ENCODE assay signal across 19 cellular contexts in genomic region chr2:171579481-171579880, GRCh38. TPM values are rescaled to one million over a fixed set of nuclear protein-coding genes. Genes with fewer than 3 reads are reported as not detected.
DNase-seq lines count a peak whose midpoint lies in the region; ATAC-seq, FAIRE-seq and TF ChIP-seq lines count a peak whose summit lies in the region.
"Had no signal": no experiment of that assay in that cellular context is flagged by ENCODE, and none has a peak within 500 bp of the region (broad histone marks: within the 10 kb centered on the region; RNA-seq: fewer than 3 reads in every experiment).

No MANE protein-coding gene starts in this region.

- in situ Hi-C loops in K562 (cut with MboI), result loop anchor here (25.0 kb wide), 1 partner anchor 883 kb away; no protein-coding TSS in a partner anchor

- no peaks in the 10 kb centered on the region for H3K27me3 ChIP-seq in K562 (ENCODE audit: control insufficient read depth in 2 of 2, insufficient read depth in 2 of 2, low read length in 2 of 2)
- H3K27me3 ChIP-seq in foreskin keratinocyte, result no peaks in the 10 kb centered on the region
- no peaks in the 10 kb centered on the region for H3K27me3 ChIP-seq in CD8-positive, alpha-beta memory T cell (ENCODE audit: insufficient read depth, low read length, poor library complexity, severe bottlenecking)
- H3K27me3 ChIP-seq: Peyer's patch had no signal

- peak; percentile 40 for DNase-seq in ELR (ENCODE audit: low read depth)
- DNase-seq in HT1080 (ENCODE audit: low read depth), result peak; percentile 48
- no peak for DNase-seq in K562 (ENCODE audit: extremely low read depth in 1 of 4, low spot score in 3 of 4)
- DNase-seq in foreskin keratinocyte, result peak; percentile 65 to 84
- no peak for DNase-seq in CD8-positive, alpha-beta memory T cell
- no peak for DNase-seq in A172 (ENCODE audit: low spot score)
- DNase-seq in NCI-H510A (lab: John Stamatoyannopoulos, UW), result no peak
- DNase-seq: ACHN, AML-193, Caco-2, DMS153, NCI-H1105 treated with DMSO at 0.1 percent for 48 hours, NCI-H1694 treated with DMSO at 0.1 percent for 48 hours, NCI-H82, Peyer's patch, SIG-M5 had no signal

- no peak overlapping the region for H3K4me3 Mint-ChIP-seq in CD8-positive, alpha-beta memory T cell
- H3K4me3 Mint-ChIP-seq: CD14-positive monocyte had no signal

- no peak overlapping the region for H2AFZ ChIP-seq in K562 (ENCODE audit: low read depth, low read length)

- no peak for TF ChIP-seq EP300 in K562 (IDR thresholded peaks at IDR 0.05; ENCODE audit: low read length)

- H3K9me1 ChIP-seq in K562 (ENCODE audit: control insufficient read depth, insufficient read depth, low read length), result no peaks in the 10 kb centered on the region

- POLR2A ChIA-PET in K562 (lab: Yijun Ruan, JAX), result interaction anchor here (0.6 to 0.9 kb wide), 3 partner anchors 12 to 329 kb away, joined by 3 to 4 read pairs (median 3); no protein-coding TSS in a partner anchor
- POLR2A ChIA-PET in CD8-positive, alpha-beta memory T cell (lab: Charles Lee), result no interaction called here

- no peaks in the 10 kb centered on the region for H3K36me3 Mint-ChIP-seq in CD8-positive, alpha-beta memory T cell
- H3K36me3 Mint-ChIP-seq: CD14-positive monocyte had no signal

- 21% methylated on average over 1 of the region's 1 CpG for WGBS in K562 (ENCODE audit: insufficient coverage, low coverage, missing lambda C conversion rate)

- no peaks in the 10 kb centered on the region for H3K36me3 ChIP-seq in K562 (ENCODE audit: control insufficient read depth, insufficient read depth, low read length)
- H3K36me3 ChIP-seq in CD8-positive, alpha-beta memory T cell (ENCODE audit: insufficient read depth, low read length), result no peaks in the 10 kb centered on the region
- H3K36me3 ChIP-seq: Peyer's patch had no signal

- no peak overlapping the region for H3K4me2 ChIP-seq in K562 (ENCODE audit: insufficient read depth, low read length)

- ATAC-seq in K562 (peak; percentile 17; the same call in 2 of the 3 replicates), foreskin keratinocyte (peak; percentile 98)
- ATAC-seq: HCT116, HepG2 had no signal

- no peaks in the 10 kb centered on the region for H3K9me3 Mint-ChIP-seq in CD8-positive, alpha-beta memory T cell

- no peak for TF ChIP-seq RAD21 in K562 (CRISPR knock-in tag; conservative IDR thresholded peaks at IDR 0.05 in 1 of 2, IDR thresholded peaks at IDR 0.05 in 1 of 2)

- TF ChIP-seq POLR2A in K562 (conservative IDR thresholded peaks at IDR 0.05), result no peak

- no peaks in the 10 kb centered on the region for H3K79me2 ChIP-seq in K562 (ENCODE audit: control insufficient read depth, insufficient read depth, low read length)

- no peak overlapping the region for H3K9ac ChIP-seq in K562 (ENCODE audit: insufficient read depth in 1 of 2, low read depth in 2 of 2, low read length in 2 of 2)

- no peaks in the 10 kb centered on the region for H4K20me1 ChIP-seq in K562 (replicated peaks; ENCODE audit: control insufficient read depth, insufficient read depth, low read length)

- peaks cover 0 to 3% of the 10 kb centered on the region in 2 experiments; a peak in 1 of 5 replicates for H3K4me1 ChIP-seq in K562 (replicated peaks in 1 of 2; ENCODE audit: control insufficient read depth in 2 of 2, insufficient read depth in 2 of 2, low read length in 2 of 2)
- H3K4me1 ChIP-seq in foreskin keratinocyte, result peaks cover 6% of the 10 kb centered on the region
- no peaks in the 10 kb centered on the region for H3K4me1 ChIP-seq in CD8-positive, alpha-beta memory T cell (ENCODE audit: insufficient read depth, low read length)
- H3K4me1 ChIP-seq: Caco-2, Peyer's patch had no signal

- H3K27ac ChIP-seq in K562 (ENCODE audit: extremely low read depth, low read depth, low read length) (no peak overlapping the region), foreskin keratinocyte (no peak overlapping the region)
- H3K27ac ChIP-seq in CD8-positive, alpha-beta memory T cell (ENCODE audit: low read depth, low read length), result no peak overlapping the region
- H3K27ac ChIP-seq: Peyer's patch had no signal

- H3K9me3 ChIP-seq in K562 (replicated peaks; ENCODE audit: control insufficient read depth, insufficient read depth, low read depth, low read length), result no peaks in the 10 kb centered on the region
- H3K9me3 ChIP-seq in CD8-positive, alpha-beta memory T cell (ENCODE audit: low read length), result no peaks in the 10 kb centered on the region
- H3K9me3 ChIP-seq: Caco-2, Peyer's patch had no signal

- no TSS peak for BruUV-seq in K562 (replicated peaks; lab: Mats Ljungman, UMichigan)

- H3K4me3 ChIP-seq in K562, result no peak overlapping the region
- H3K4me3 ChIP-seq in CD8-positive, alpha-beta memory T cell (ENCODE audit: low read length), result no peak overlapping the region
- H3K4me3 ChIP-seq: Peyer's patch had no signal

- H3K27me3 Mint-ChIP-seq in CD8-positive, alpha-beta memory T cell, result peaks cover 7 to 12% of the 10 kb centered on the region in 2 donors

- no peak for TF ChIP-seq CTCF in K562 (IDR thresholded peaks at IDR 0.05 in 2 of 3, conservative IDR thresholded peaks at IDR 0.05 in 1 of 3; ENCODE audit: insufficient read depth in 2 of 3, low read depth in 1 of 3, low read length in 3 of 3)
- TF ChIP-seq CTCF in foreskin keratinocyte (conservative IDR thresholded peaks at IDR 0.05), result no peak

- no peak for FAIRE-seq in K562 (lab: Jason Lieb, UNC)
- FAIRE-seq: HepG2 had no signal

- intact Hi-C loops in K562 (cut with micrococcal nuclease), result loop anchor here (5.0 to 10.0 kb wide), 2 partner anchors 215 to 548 kb away; no protein-coding TSS in a partner anchor

- CTCF ChIA-PET in K562 (lab: Yijun Ruan, JAX; ENCODE audit: low intra/inter-chr PET ratio), result interaction anchor here (1.1 kb wide), 1 partner anchor 524 kb away, joined by 3 read pairs; no protein-coding TSS in a partner anchor
- CTCF ChIA-PET in CD8-positive, alpha-beta memory T cell (lab: Charles Lee), result interaction anchor here (0.6 to 0.9 kb wide), 2 partner anchors 16 to 84 kb away, joined by 3 read pairs; no protein-coding TSS in a partner anchor

- H3K4me1 Mint-ChIP-seq in CD8-positive, alpha-beta memory T cell, result peaks cover 0 to under 1% (median under 1%) of the 10 kb centered on the region in 3 donors

- no peak overlapping the region for H3K27ac Mint-ChIP-seq in CD8-positive, alpha-beta memory T cell
- H3K27ac Mint-ChIP-seq: CD14-positive monocyte had no signal

TF ChIP-seq in K562, 482 proteins besides CTCF, POLR2A, EP300 and RAD21 (continues in another document):
- no peak for TF ChIP-seq GMEB1 (CRISPR knock-in tag; IDR thresholded peaks at IDR 0.05)
- no peak for TF ChIP-seq ZBTB26 (CRISPR knock-in tag; IDR thresholded peaks at IDR 0.05)

RNA-seq across cellular contexts. Expression of gene CYBRD1, which starts 57.2 kb away (rescaled TPM):
- total RNA-seq in HT1080 (2014; rRNA removed; shearing (Covaris generic)), result 28.2 and 28.4 TPM in 2 replicates
- 12.5 and 15.9 TPM in 2 replicates for polyA plus RNA-seq in HT1080 (2015; cell fraction: cytosol; rRNA removed)
- polyA plus RNA-seq in HT1080 (2015; cell fraction: nucleus; rRNA removed), result 9.3 and 9.6 TPM in 2 replicates
- 24.5 and 40.6 TPM in 2 replicates for total RNA-seq in K562 (2011; cell fraction: chromatin; rRNA removed; ENCODE audit: low replicate concordance)
- total RNA-seq in K562 (2011; cell fraction: nucleolus; rRNA removed), result 19.3 and 19.7 TPM in 2 replicates
- 25.8 and 45.2 TPM in 2 replicates for total RNA-seq in K562 (2011; cell fraction: nucleoplasm; rRNA removed)
- total RNA-seq in K562 (2014; rRNA removed) (12.4 and 14.0 TPM in 2 replicates), K562 (2014; rRNA removed; fragmentation: Illumina TruSeq; extraction: Trizol) (15.6 and 18.7 TPM in 2 replicates), K562 (2015; rRNA removed; fragmentation: Illumina TruSeq; extraction: Trizol) (15.3 and 16.2 TPM in 2 replicates), K562 (2021) (21.6 and 22.4 TPM in 2 replicates), foreskin keratinocyte (27.5 and 33.0 TPM in 2 replicates)
- polyA plus RNA-seq in K562 (2011; rRNA removed) (20.1 and 25.6 TPM in 2 replicates), K562 (2014; fragmentation: Illumina TruSeq; extraction: Trizol) (14.9 and 15.8 TPM in 2 replicates), K562 (2014; fragmentation: Nextera tagmentation; extraction: Ambion mirVana) (10 to 100 TPM in 1 of 2 experiments, 1 to 10 TPM in 1; 9.6 to 10.7 TPM), K562 (2014; rRNA removed) (12.4 and 15.6 TPM in 2 replicates), foreskin keratinocyte (11.1 TPM in 2 replicates)
- polyA plus RNA-seq in K562 (2011; cell fraction: cytosol; rRNA removed), result 23.2 and 28.5 TPM in 2 replicates
- polyA plus RNA-seq in K562 (2011; cell fraction: nucleus; rRNA removed), result 22.5 and 26.8 TPM in 2 replicates
- 15.7 and 16.9 TPM in 2 replicates for polyA plus RNA-seq in K562 (2012)
- 13.3 and 16.3 TPM in 2 replicates for polyA minus RNA-seq in K562 (2011; rRNA and poly(A)+ RNA removed)
- polyA minus RNA-seq in K562 (2011; cell fraction: cytosol; rRNA and poly(A)+ RNA removed), result 10.7 and 11.7 TPM in 2 replicates
- 8.5 and 14.1 TPM in 2 replicates for polyA minus RNA-seq in K562 (2011; cell fraction: nucleus; rRNA and poly(A)+ RNA removed)
- total RNA-seq in CD8-positive, alpha-beta memory T cell, result 1 to 10 TPM in 1 of 2 experiments, under 1 TPM in 1; 0.95 to 1.2 TPM
- 1.2 TPM for polyA plus RNA-seq in CD8-positive, alpha-beta memory T cell
- total RNA-seq in A172 (2014; rRNA removed; shearing (Covaris generic)), result 159 and 186 TPM in 2 replicates

Comparison
In these comparisons a context has a peak if more than half of its experiments do, and no peak if none do; other contexts are left out.
1. DNase-seq: peak in ELR (single experiment), HT1080 (single experiment) and foreskin keratinocyte (2 of 2); none in K562 (0 of 4), CD8-positive, alpha-beta memory T cell (0 of 5), A172 (single experiment) and NCI-H510A (single experiment).
2. RNA of gene CYBRD1, which starts 57.2 kb away (total RNA-seq): 159 to 186 TPM in A172, 28.2 to 28.4 TPM in HT1080, 27.5 to 33.0 TPM in foreskin keratinocyte and 12.4 to 45.2 TPM in K562; 0.95 to 1.2 TPM in CD8-positive, alpha-beta memory T cell; every median in the first group is over 4 times any median in the second.